ENCODE assay signal across 2 cellular contexts in the genomic region with DNA sequence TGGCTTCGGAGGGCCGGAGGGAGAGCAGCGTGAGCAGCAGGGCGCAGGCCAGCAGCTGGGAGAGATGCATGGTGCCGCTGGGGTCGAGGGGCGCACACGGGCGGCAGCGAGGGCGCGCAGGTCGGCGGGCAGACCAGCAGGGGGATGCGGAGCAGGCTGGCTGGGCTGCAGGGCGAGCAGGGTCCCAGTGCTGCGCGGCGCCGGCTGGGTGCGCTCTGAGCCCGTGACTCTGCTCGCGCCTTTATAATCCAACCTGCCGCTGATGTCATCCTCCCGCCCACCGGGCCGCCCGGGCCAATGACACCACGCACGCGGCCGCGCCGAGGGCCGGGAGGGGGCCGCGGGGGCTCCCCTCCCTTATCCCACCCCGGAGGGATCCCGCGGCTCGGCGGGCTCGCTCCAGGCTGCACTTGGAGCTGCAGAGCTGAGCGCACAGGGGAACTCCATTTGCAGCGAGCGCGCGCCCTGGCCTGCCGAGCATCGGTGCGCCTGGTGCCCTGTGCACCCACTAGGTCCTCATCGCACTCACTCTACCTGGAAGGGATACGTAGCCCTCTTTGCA.
A peak's percentile ranks its signal among the peaks of the same experiment; 100 is the strongest.
TF ChIP-seq lines count a peak whose summit lies in the region.

A gene with protein sequence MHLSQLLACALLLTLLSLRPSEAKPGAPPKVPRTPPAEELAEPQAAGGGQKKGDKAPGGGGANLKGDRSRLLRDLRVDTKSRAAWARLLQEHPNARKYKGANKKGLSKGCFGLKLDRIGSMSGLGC (minus strand): TSS at position 217 of the 562 bp plus-strand sequence. CDS start 147 bp downstream, at position 70.

TF ChIP-seq in IMR-90, 13 proteins besides CTCF, POLR2A, EP300 and RAD21 (continued from another document):
- no peak for TF ChIP-seq ELK1 (IDR thresholded peaks at IDR 0.05; ENCODE audit: borderline replicate concordance, low read depth, low read length)
- TF ChIP-seq SMC3 (IDR thresholded peaks at IDR 0.05; ENCODE audit: low read depth, low read length), result peak; percentile 32; the same call in 1 of the 2 replicates
- no peak for TF ChIP-seq NFE2L2 (IDR thresholded peaks at IDR 0.05; ENCODE audit: low read depth, low read length)
- TF ChIP-seq MXI1 (IDR thresholded peaks at IDR 0.05; ENCODE audit: borderline replicate concordance, low read depth, low read length), result no peak
- peak; percentile 11; the same call in 1 of the 2 replicates for TF ChIP-seq MAZ (IDR thresholded peaks at IDR 0.05; ENCODE audit: borderline replicate concordance, low read depth, low read length)
- TF ChIP-seq CEBPB (IDR thresholded peaks at IDR 0.05; ENCODE audit: low read depth, low read length), result no peak
- no peak for TF ChIP-seq MAFK (IDR thresholded peaks at IDR 0.05; ENCODE audit: low read depth, low read length)
- no peak for TF ChIP-seq FOS (IDR thresholded peaks at IDR 0.05; ENCODE audit: low read depth, low read length)

TF ChIP-seq in PFSK-1, 5 proteins besides CTCF, POLR2A, EP300 and RAD21:
- TF ChIP-seq, protein P1, sequence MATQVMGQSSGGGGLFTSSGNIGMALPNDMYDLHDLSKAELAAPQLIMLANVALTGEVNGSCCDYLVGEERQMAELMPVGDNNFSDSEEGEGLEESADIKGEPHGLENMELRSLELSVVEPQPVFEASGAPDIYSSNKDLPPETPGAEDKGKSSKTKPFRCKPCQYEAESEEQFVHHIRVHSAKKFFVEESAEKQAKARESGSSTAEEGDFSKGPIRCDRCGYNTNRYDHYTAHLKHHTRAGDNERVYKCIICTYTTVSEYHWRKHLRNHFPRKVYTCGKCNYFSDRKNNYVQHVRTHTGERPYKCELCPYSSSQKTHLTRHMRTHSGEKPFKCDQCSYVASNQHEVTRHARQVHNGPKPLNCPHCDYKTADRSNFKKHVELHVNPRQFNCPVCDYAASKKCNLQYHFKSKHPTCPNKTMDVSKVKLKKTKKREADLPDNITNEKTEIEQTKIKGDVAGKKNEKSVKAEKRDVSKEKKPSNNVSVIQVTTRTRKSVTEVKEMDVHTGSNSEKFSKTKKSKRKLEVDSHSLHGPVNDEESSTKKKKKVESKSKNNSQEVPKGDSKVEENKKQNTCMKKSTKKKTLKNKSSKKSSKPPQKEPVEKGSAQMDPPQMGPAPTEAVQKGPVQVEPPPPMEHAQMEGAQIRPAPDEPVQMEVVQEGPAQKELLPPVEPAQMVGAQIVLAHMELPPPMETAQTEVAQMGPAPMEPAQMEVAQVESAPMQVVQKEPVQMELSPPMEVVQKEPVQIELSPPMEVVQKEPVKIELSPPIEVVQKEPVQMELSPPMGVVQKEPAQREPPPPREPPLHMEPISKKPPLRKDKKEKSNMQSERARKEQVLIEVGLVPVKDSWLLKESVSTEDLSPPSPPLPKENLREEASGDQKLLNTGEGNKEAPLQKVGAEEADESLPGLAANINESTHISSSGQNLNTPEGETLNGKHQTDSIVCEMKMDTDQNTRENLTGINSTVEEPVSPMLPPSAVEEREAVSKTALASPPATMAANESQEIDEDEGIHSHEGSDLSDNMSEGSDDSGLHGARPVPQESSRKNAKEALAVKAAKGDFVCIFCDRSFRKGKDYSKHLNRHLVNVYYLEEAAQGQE (IDR thresholded peaks at IDR 0.05; ENCODE audit: insufficient read depth in 1 of 2, low read depth in 2 of 2, low read length in 2 of 2), result no peak
- peak; percentile 20 for TF ChIP-seq FOXP2 (optimal IDR thresholded peaks at IDR 0.05; ENCODE audit: borderline replicate concordance, extremely low read depth, extremely low read length, insufficient read depth)
